In genomic region chr17:46935658-46936266, GRCh38 we compare ENCODE assay signal across 1 cellular context.
TF ChIP-seq lines count a peak whose summit lies in the region.

No MANE protein-coding gene starts in this region.

TF ChIP-seq in K562, 482 proteins besides CTCF, POLR2A, EP300 and RAD21 (continued from another document):
- TF ChIP-seq, protein P1, sequence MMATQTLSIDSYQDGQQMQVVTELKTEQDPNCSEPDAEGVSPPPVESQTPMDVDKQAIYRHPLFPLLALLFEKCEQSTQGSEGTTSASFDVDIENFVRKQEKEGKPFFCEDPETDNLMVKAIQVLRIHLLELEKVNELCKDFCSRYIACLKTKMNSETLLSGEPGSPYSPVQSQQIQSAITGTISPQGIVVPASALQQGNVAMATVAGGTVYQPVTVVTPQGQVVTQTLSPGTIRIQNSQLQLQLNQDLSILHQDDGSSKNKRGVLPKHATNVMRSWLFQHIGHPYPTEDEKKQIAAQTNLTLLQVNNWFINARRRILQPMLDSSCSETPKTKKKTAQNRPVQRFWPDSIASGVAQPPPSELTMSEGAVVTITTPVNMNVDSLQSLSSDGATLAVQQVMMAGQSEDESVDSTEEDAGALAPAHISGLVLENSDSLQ (IDR thresholded peaks at IDR 0.05) = peak; percentile 85
- TF ChIP-seq PYGO2 (tag; IDR thresholded peaks at IDR 0.05) = no peak
- TF ChIP-seq EP400 (IDR thresholded peaks at IDR 0.05) = no peak
- no peak for TF ChIP-seq HNRNPUL1 (IDR thresholded peaks at IDR 0.05; ENCODE audit: low read length)
- peak; percentile 68 for TF ChIP-seq BHLHE40 (IDR thresholded peaks at IDR 0.05; ENCODE audit: low read length)
- no peak; a peak in 1 of 4 replicates for TF ChIP-seq KDM1A (IDR thresholded peaks at IDR 0.05)
- TF ChIP-seq ZNF165 (CRISPR knock-in tag; IDR thresholded peaks at IDR 0.05; ENCODE audit: borderline replicate concordance) = no peak
- TF ChIP-seq CBFA2T3 (IDR thresholded peaks at IDR 0.05) = peak; percentile 52
- TF ChIP-seq ZZZ3 (IDR thresholded peaks at IDR 0.05) = no peak
- TF ChIP-seq, protein P2, sequence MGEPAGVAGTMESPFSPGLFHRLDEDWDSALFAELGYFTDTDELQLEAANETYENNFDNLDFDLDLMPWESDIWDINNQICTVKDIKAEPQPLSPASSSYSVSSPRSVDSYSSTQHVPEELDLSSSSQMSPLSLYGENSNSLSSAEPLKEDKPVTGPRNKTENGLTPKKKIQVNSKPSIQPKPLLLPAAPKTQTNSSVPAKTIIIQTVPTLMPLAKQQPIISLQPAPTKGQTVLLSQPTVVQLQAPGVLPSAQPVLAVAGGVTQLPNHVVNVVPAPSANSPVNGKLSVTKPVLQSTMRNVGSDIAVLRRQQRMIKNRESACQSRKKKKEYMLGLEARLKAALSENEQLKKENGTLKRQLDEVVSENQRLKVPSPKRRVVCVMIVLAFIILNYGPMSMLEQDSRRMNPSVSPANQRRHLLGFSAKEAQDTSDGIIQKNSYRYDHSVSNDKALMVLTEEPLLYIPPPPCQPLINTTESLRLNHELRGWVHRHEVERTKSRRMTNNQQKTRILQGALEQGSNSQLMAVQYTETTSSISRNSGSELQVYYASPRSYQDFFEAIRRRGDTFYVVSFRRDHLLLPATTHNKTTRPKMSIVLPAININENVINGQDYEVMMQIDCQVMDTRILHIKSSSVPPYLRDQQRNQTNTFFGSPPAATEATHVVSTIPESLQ (CRISPR knock-in tag; IDR thresholded peaks at IDR 0.05) = no peak
- no peak for TF ChIP-seq KAT7 (CRISPR knock-in tag; IDR thresholded peaks at IDR 0.05; ENCODE audit: borderline replicate concordance)
- no peak for TF ChIP-seq TCF7 (IDR thresholded peaks at IDR 0.05; ENCODE audit: borderline replicate concordance)
- no peak for TF ChIP-seq ZBTB1 (CRISPR knock-in tag; IDR thresholded peaks at IDR 0.05; ENCODE audit: borderline replicate concordance, low read depth)
- TF ChIP-seq HDAC6 (IDR thresholded peaks at IDR 0.05; ENCODE audit: low read depth, low read length) = no peak
- no peak for TF ChIP-seq LEF1 (IDR thresholded peaks at IDR 0.05)
- no peak for TF ChIP-seq ERF (CRISPR knock-in tag; IDR thresholded peaks at IDR 0.05)
- peak; percentile 64 for TF ChIP-seq CREM (IDR thresholded peaks at IDR 0.05; ENCODE audit: low read depth)
- TF ChIP-seq HBP1 (CRISPR knock-in tag; IDR thresholded peaks at IDR 0.05) = no peak
- TF ChIP-seq NEUROD1 (IDR thresholded peaks at IDR 0.05; ENCODE audit: borderline replicate concordance, low read depth, low read length, partially characterized antibody) = no peak
- TF ChIP-seq HDAC1 (IDR thresholded peaks at IDR 0.05) = no peak
- no peak for TF ChIP-seq USF1 (CRISPR knock-in tag; IDR thresholded peaks at IDR 0.05)
- no peak for TF ChIP-seq ZNF589 (CRISPR knock-in tag; IDR thresholded peaks at IDR 0.05; ENCODE audit: low read depth)
- no peak for TF ChIP-seq ZNF830 (CRISPR knock-in tag; IDR thresholded peaks at IDR 0.05)
- no peak for TF ChIP-seq ZNF347 (CRISPR knock-in tag; IDR thresholded peaks at IDR 0.05; ENCODE audit: low read depth)
- TF ChIP-seq MIER1 (IDR thresholded peaks at IDR 0.05; ENCODE audit: low read depth) = no peak
- TF ChIP-seq PML (IDR thresholded peaks at IDR 0.05; ENCODE audit: low read length) = 0 out of 2 replicates have a peak, but pooled peaks have one; percentile 30
- no peak for TF ChIP-seq CCAR2 (IDR thresholded peaks at IDR 0.05; ENCODE audit: low read depth, low read length)
- TF ChIP-seq ETS1 (conservative IDR thresholded peaks at IDR 0.05; ENCODE audit: control insufficient read depth, low read depth, low read length) = no peak
- 0 out of 2 replicates have a peak, but pooled peaks have one; percentile 17 for TF ChIP-seq POLR2AphosphoS5 (IDR thresholded peaks at IDR 0.05; ENCODE audit: control insufficient read depth, insufficient read depth, low read depth, low read length)
- no peak for TF ChIP-seq TEAD2 (tag; IDR thresholded peaks at IDR 0.05)
- TF ChIP-seq NFRKB (IDR thresholded peaks at IDR 0.05; ENCODE audit: low read depth) = no peak
- TF ChIP-seq, protein P3, sequence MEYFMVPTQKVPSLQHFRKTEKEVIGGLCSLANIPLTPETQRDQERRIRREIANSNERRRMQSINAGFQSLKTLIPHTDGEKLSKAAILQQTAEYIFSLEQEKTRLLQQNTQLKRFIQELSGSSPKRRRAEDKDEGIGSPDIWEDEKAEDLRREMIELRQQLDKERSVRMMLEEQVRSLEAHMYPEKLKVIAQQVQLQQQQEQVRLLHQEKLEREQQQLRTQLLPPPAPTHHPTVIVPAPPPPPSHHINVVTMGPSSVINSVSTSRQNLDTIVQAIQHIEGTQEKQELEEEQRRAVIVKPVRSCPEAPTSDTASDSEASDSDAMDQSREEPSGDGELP (CRISPR knock-in tag; IDR thresholded peaks at IDR 0.05; ENCODE audit: borderline replicate concordance) = 0 out of 2 replicates have a peak, but pooled peaks have one; percentile 27
- no peak for TF ChIP-seq ZNF431 (CRISPR knock-in tag; IDR thresholded peaks at IDR 0.05)
- peak; percentile 21; the same call in 1 of the 2 replicates for TF ChIP-seq SMARCA4 (IDR thresholded peaks at IDR 0.05)
- no peak for TF ChIP-seq HIVEP1 (CRISPR knock-in tag; IDR thresholded peaks at IDR 0.05)
- no peak for TF ChIP-seq NBN (IDR thresholded peaks at IDR 0.05; ENCODE audit: low read depth)
- 0 out of 4 replicates have a peak, but pooled peaks of 1 of the 2 experiments have one; percentile 29 for TF ChIP-seq SIN3A (IDR thresholded peaks at IDR 0.05; ENCODE audit: borderline replicate concordance in 2 of 2, control insufficient read depth in 1 of 2, low read depth in 2 of 2, low read length in 2 of 2)
- TF ChIP-seq GABPA (tag; conservative IDR thresholded peaks at IDR 0.05; ENCODE audit: low read depth) = no peak
- TF ChIP-seq PRMT5 (CRISPR knock-in tag; IDR thresholded peaks at IDR 0.05) = no peak
- no peak for TF ChIP-seq ZNF280A (IDR thresholded peaks at IDR 0.05; ENCODE audit: low read depth, partially characterized antibody)
